In genomic region chr5:10406636-10407035, GRCh38 we compare ENCODE assay signal across 20 cellular contexts. TPM values are rescaled to one million over a fixed set of nuclear protein-coding genes. Genes with fewer than 3 reads are reported as not detected.
A peak's percentile ranks its signal among the peaks of the same experiment; 100 is the strongest.
DNase-seq lines count a peak whose midpoint lies in the region; ATAC-seq and TF ChIP-seq lines count a peak whose summit lies in the region.
"Had no signal": no experiment of that assay in that cellular context is flagged by ENCODE, and none has a peak within 500 bp of the region (broad histone marks: within the 10 kb centered on the region; RNA-seq: fewer than 3 reads in every experiment).

No MANE protein-coding gene starts in this region.

- H3K27ac ChIP-seq in neutrophil, result peak overlapping the region; percentile 16
- H3K27ac ChIP-seq: C4-2B had no signal

- H3K4me1 ChIP-seq in neutrophil (ENCODE audit: control insufficient read depth in 1 of 2, insufficient read depth in 1 of 2, low read depth in 1 of 2, low read length in 1 of 2), result peaks cover 5 to 9% of the 10 kb centered on the region in 2 experiments

- peaks cover 86% of the 10 kb centered on the region for H3K36me3 ChIP-seq in neutrophil

- DNase-seq in GDM1 (lab: John Stamatoyannopoulos, UW) (peak; percentile 8), MV-4-11 (lab: John Stamatoyannopoulos, UW) (peak; percentile 82), amniotic epithelial cell (ENCODE audit: low read depth) (peak; percentile 33)
- no peak for DNase-seq in activated naive CD4-positive, alpha-beta T cell treated with anti-CD3 and anti-CD28 coated beads, Interleukin-2, amount 10 ng/mL, durations not matched to agents 7 days and 5 days
- DNase-seq: EL, MG63, NCI-H1105, NCI-H146, NCI-H2029, NCI-H226, NCI-H510A treated with DMSO at 0.1 percent for 48 hours, NCI-H748 treated with DMSO at 0.1 percent for 48 hours, PC-3, SHP77 had no signal

- H3K4me3 ChIP-seq in neutrophil (ENCODE audit: low read depth in 1 of 2, low read length in 1 of 2), result no peak overlapping the region
- H3K4me3 ChIP-seq: K562, MG63 had no signal

- CTCF ChIA-PET in activated naive CD4-positive, alpha-beta T cell treated with anti-CD3 and anti-CD28 coated beads, Interleukin-2, amount 10 ng/mL, durations not matched to agents 7 days and 5 days (lab: Charles Lee), result no interaction called here

- TF ChIP-seq CTCF in neutrophil (IDR thresholded peaks at IDR 0.05), result no peak

- H3K4me1 Mint-ChIP-seq in activated T-helper 17 cell treated with anti-CD3 and anti-CD28 coated beads, Interleukin-2, amount 50 U/mL, for 72 hours, result peaks cover 11% of the 10 kb centered on the region
- H3K4me1 Mint-ChIP-seq in activated naive CD4-positive, alpha-beta T cell treated with anti-CD3 and anti-CD28 coated beads, Interleukin-2, amount 10 ng/mL, durations not matched to agents 7 days and 5 days, result peaks cover 12% of the 10 kb centered on the region

- no peaks in the 10 kb centered on the region for H3K27me3 ChIP-seq in neutrophil
- H3K27me3 ChIP-seq: MG63 had no signal

- H3K9me3 Mint-ChIP-seq in activated T-helper 17 cell treated with anti-CD3 and anti-CD28 coated beads, Interleukin-2, amount 50 U/mL, for 72 hours, result no peaks in the 10 kb centered on the region
- H3K9me3 Mint-ChIP-seq in activated naive CD4-positive, alpha-beta T cell treated with anti-CD3 and anti-CD28 coated beads, Interleukin-2, amount 10 ng/mL, durations not matched to agents 7 days and 5 days, result no peaks in the 10 kb centered on the region

- peaks cover 100% of the 10 kb centered on the region for H3K36me3 Mint-ChIP-seq in activated T-helper 17 cell treated with anti-CD3 and anti-CD28 coated beads, Interleukin-2, amount 50 U/mL, for 72 hours (ENCODE audit: low read depth)
- peaks cover 50% of the 10 kb centered on the region for H3K36me3 Mint-ChIP-seq in activated naive CD4-positive, alpha-beta T cell treated with anti-CD3 and anti-CD28 coated beads, Interleukin-2, amount 10 ng/mL, durations not matched to agents 7 days and 5 days

- H3K27me3 Mint-ChIP-seq in activated T-helper 17 cell treated with anti-CD3 and anti-CD28 coated beads, Interleukin-2, amount 50 U/mL, for 72 hours, result no peaks in the 10 kb centered on the region
- no peaks in the 10 kb centered on the region for H3K27me3 Mint-ChIP-seq in activated naive CD4-positive, alpha-beta T cell treated with anti-CD3 and anti-CD28 coated beads, Interleukin-2, amount 10 ng/mL, durations not matched to agents 7 days and 5 days

- no peak for ATAC-seq in activated T-helper 17 cell treated with anti-CD3 and anti-CD28 coated beads, Interleukin-2, amount 50 U/mL, for 72 hours (replicated peaks)
- no peak for ATAC-seq in HG02970 (IDR thresholded peaks at IDR 0.05; ENCODE audit: low FRiP score, unreplicated experiment)
- ATAC-seq: HepG2, K562, PC-3 had no signal

- H3K9me3 ChIP-seq in neutrophil, result no peaks in the 10 kb centered on the region
- H3K9me3 ChIP-seq: MG63 had no signal

- H3K27ac Mint-ChIP-seq in activated T-helper 17 cell treated with anti-CD3 and anti-CD28 coated beads, Interleukin-2, amount 50 U/mL, for 72 hours, result no peak overlapping the region
- no peak overlapping the region for H3K27ac Mint-ChIP-seq in activated naive CD4-positive, alpha-beta T cell treated with anti-CD3 and anti-CD28 coated beads, Interleukin-2, amount 10 ng/mL, durations not matched to agents 7 days and 5 days

- no peak overlapping the region for H3K4me3 Mint-ChIP-seq in activated T-helper 17 cell treated with anti-CD3 and anti-CD28 coated beads, Interleukin-2, amount 50 U/mL, for 72 hours
- no peak overlapping the region for H3K4me3 Mint-ChIP-seq in activated naive CD4-positive, alpha-beta T cell treated with anti-CD3 and anti-CD28 coated beads, Interleukin-2, amount 10 ng/mL, durations not matched to agents 7 days and 5 days

RNA-seq across cellular contexts. Expression of gene ROPN1L, which starts 35.0 kb away (rescaled TPM):
- 1 to 10 TPM in 1 of 2 donors, under 1 TPM in 1; 0.66 to 1.0 TPM for total RNA-seq in activated T-helper 17 cell treated with anti-CD3 and anti-CD28 coated beads, Interleukin-2, amount 50 U/mL, for 72 hours
- total RNA-seq: HepG2 had no signal

RNA-seq across cellular contexts. Expression of gene MARCHF6, which starts 53.1 kb away (rescaled TPM):
- total RNA-seq in activated T-helper 17 cell treated with anti-CD3 and anti-CD28 coated beads, Interleukin-2, amount 50 U/mL, for 72 hours, result 100 to 1,000 TPM in 1 of 2 donors, 10 to 100 TPM in 1; 87.7 to 157 TPM
